ENCODE assay signal across 29 cellular contexts in genomic region chr15:73679964-73680363, GRCh38.
"Had no signal": no experiment of that assay in that cellular context is flagged by ENCODE, and none has a peak within 500 bp of the region (broad histone marks: within the 10 kb centered on the region; RNA-seq: fewer than 3 reads in every experiment).

No MANE protein-coding gene starts in this region.

- H3K9me3 Mint-ChIP-seq: mesothelial cell of epicardium; naive thymus-derived CD4-positive, alpha-beta T cell; natural killer cell treated with Interleukin-12 subunit alpha and Interleukin-12 subunit beta and Interleukin-15 and Interleukin-18, amount 100 ng/mL, for 72 hours; neural progenitor cell; stimulated activated naive B cell treated with anti-CD40 and anti-IgM and Interleukin-4, amounts not matched to agents 10 μg/mL and 1 μg/mL and 100 μg/mL, for 72 hours; type B pancreatic cell had no signal

- H3K27ac Mint-ChIP-seq: mesothelial cell of epicardium; naive thymus-derived CD4-positive, alpha-beta T cell; neural progenitor cell; stimulated activated naive B cell treated with anti-CD40 and anti-IgM and Interleukin-4, amounts not matched to agents 10 μg/mL and 1 μg/mL and 100 μg/mL, for 72 hours; type B pancreatic cell had no signal

- H3K27ac ChIP-seq: left lung, lower lobe of right lung, neural progenitor cell, neutrophil, parathyroid adenoma, psoas muscle, skin epidermis, stomach, suprapubic skin, tibial nerve, uterus had no signal

- ATAC-seq: left colon; left lung; lower lobe of right lung; mucosa of descending colon; naive thymus-derived CD4-positive, alpha-beta T cell; psoas muscle; sciatic nerve; stimulated activated naive B cell treated with anti-CD40 and anti-IgM and Interleukin-4, amounts not matched to agents 10 μg/mL and 1 μg/mL and 100 μg/mL, for 72 hours had no signal

- H3K4me3 Mint-ChIP-seq: mesothelial cell of epicardium; naive thymus-derived CD4-positive, alpha-beta T cell; natural killer cell treated with Interleukin-12 subunit alpha and Interleukin-12 subunit beta and Interleukin-15 and Interleukin-18, amount 100 ng/mL, for 72 hours; neural progenitor cell; stimulated activated naive B cell treated with anti-CD40 and anti-IgM and Interleukin-4, amounts not matched to agents 10 μg/mL and 1 μg/mL and 100 μg/mL, for 72 hours; type B pancreatic cell had no signal

- DNase-seq: hippocampal formation; kidney; left colon; left lung; lower lobe of right lung; mammary epithelial cell; mesendoderm; mucosa of descending colon; naive thymus-derived CD4-positive, alpha-beta T cell; occipital lobe; psoas muscle; stimulated activated CD4-positive, alpha-beta T cell treated with anti-CD3 and anti-CD28 coated beads, Interleukin-12 subunit alpha, Interleukin-12 subunit beta, amount 100 ng/mL, for 4 hours; stimulated activated CD4-positive, alpha-beta T cell treated with anti-CD3 and anti-CD28 coated beads, Interleukin-15, amount 100 ng/mL, for 24 hours; stimulated activated CD4-positive, alpha-beta T cell treated with anti-CD3 and anti-CD28 coated beads, Interleukin-2, amount 100 ng/mL, for 24 hours; stimulated activated CD4-positive, alpha-beta T cell treated with anti-CD3 and anti-CD28 coated beads, Interleukin-4, amount 100 ng/mL, for 1 hour; stimulated activated naive B cell treated with anti-CD40 and anti-IgM and Interleukin-4, amounts not matched to agents 10 μg/mL and 1 μg/mL and 100 μg/mL, for 72 hours; stimulated activated naive CD8-positive, alpha-beta T cell treated with anti-CD3 and anti-CD28 coated beads, Interleukin-15, Interleukin-2, amounts not matched to agents 100 U/mL and 50 U/mL, for 24 hours; stomach; uterus had no signal

- H3K36me3 Mint-ChIP-seq: mesothelial cell of epicardium; naive thymus-derived CD4-positive, alpha-beta T cell; natural killer cell treated with Interleukin-12 subunit alpha and Interleukin-12 subunit beta and Interleukin-15 and Interleukin-18, amount 100 ng/mL, for 72 hours; neural progenitor cell; type B pancreatic cell had no signal

- H3K27me3 Mint-ChIP-seq: type B pancreatic cell had no signal
